In the genomic region with DNA sequence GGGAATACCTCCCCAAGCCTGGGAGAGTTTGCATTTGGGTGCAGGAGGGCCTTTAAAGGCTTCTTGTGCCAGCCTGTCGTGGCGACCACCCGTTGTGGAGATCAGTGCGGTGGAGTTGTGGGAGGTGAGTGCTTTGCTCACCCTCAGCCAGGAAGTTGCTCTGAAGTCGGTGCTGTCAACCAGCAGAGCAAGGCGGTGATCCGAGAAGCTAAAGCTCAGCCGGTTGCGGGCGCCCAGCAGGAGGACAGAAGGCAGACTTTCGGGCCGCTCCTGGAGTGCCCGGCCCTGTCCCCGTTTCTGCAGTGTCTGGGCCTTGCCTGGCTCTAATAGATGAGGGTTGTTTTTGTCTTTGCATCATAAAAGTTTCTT, we compare ENCODE assay signal across 8 cellular contexts. TPM values are rescaled to one million over a fixed set of nuclear protein-coding genes. Genes with fewer than 3 reads are reported as not detected.
DNase-seq lines count a peak whose midpoint lies in the region; ATAC-seq, FAIRE-seq and TF ChIP-seq lines count a peak whose summit lies in the region.

No MANE protein-coding gene starts in this region.

- DNase-seq in LNCaP clone FGC (ENCODE audit: low read depth) (no peak), K562 (ENCODE audit: extremely low read depth in 1 of 4, low spot score in 3 of 4) (no peak), memory B cell (ENCODE audit: low spot score in 2 of 2) (no peak), NCI-H1694 treated with DMSO at 0.1 percent for 48 hours (lab: John Stamatoyannopoulos, UW) (no peak), foreskin keratinocyte (no peak), ureter (ENCODE audit: low spot score) (no peak), NCI-H226 (no peak)

- H3K4me2 ChIP-seq in K562 (ENCODE audit: insufficient read depth, low read length), result peak overlapping the region; percentile 87

- peak overlapping the region; percentile 94 for H3K4me3 Mint-ChIP-seq in memory B cell

- H3K36me3 ChIP-seq in K562 (ENCODE audit: control insufficient read depth, insufficient read depth, low read length), result peaks cover 53% of the 10 kb centered on the region

- peak; percentile 48 for FAIRE-seq in K562 (lab: Jason Lieb, UNC)

- no peak for TF ChIP-seq EP300 in K562 (IDR thresholded peaks at IDR 0.05; ENCODE audit: low read length)

- H3K9me3 ChIP-seq in K562 (replicated peaks; ENCODE audit: control insufficient read depth, insufficient read depth, low read depth, low read length), result no peaks in the 10 kb centered on the region

- H3K4me1 ChIP-seq in K562 (replicated peaks in 1 of 2; ENCODE audit: control insufficient read depth in 2 of 2, insufficient read depth in 2 of 2, low read length in 2 of 2) (peaks cover 12 to 65% of the 10 kb centered on the region in 2 experiments), foreskin keratinocyte (peaks cover 6% of the 10 kb centered on the region)

- peak overlapping the region; percentile 91 for H3K27ac Mint-ChIP-seq in memory B cell

- H3K27me3 Mint-ChIP-seq in memory B cell, result no peaks in the 10 kb centered on the region

- TF ChIP-seq POLR2A in K562 (conservative IDR thresholded peaks at IDR 0.05), result no peak

- no TSS peak for BruUV-seq in K562 (replicated peaks; lab: Mats Ljungman, UMichigan)

- POLR2A ChIA-PET in K562 (lab: Yijun Ruan, JAX), result interaction anchor here (0.7 to 1.0 kb wide), 2 partner anchors 36 to 772 kb away, joined by 3 to 4 read pairs; no protein-coding TSS in a partner anchor

- H3K27me3 ChIP-seq in K562 (ENCODE audit: control insufficient read depth in 2 of 2, insufficient read depth in 2 of 2, low read length in 2 of 2), result no peaks in the 10 kb centered on the region
- no peaks in the 10 kb centered on the region for H3K27me3 ChIP-seq in foreskin keratinocyte

- H3K9ac ChIP-seq in K562 (ENCODE audit: insufficient read depth in 1 of 2, low read depth in 2 of 2, low read length in 2 of 2), result peak overlapping the region; percentile 79 to 99

- peak; percentile 13; the same call in 1 of the 3 replicates for ATAC-seq in K562
- ATAC-seq in memory B cell (ENCODE audit: low read depth), result no peak
- no peak for ATAC-seq in foreskin keratinocyte

- WGBS in K562 (ENCODE audit: insufficient coverage, low coverage, missing lambda C conversion rate), result 7% methylated on average over 14 of the region's 14 CpGs

- peaks cover 64% of the 10 kb centered on the region for H3K79me2 ChIP-seq in K562 (ENCODE audit: control insufficient read depth, insufficient read depth, low read length)

- peak overlapping the region; percentile 93 for H3K27ac ChIP-seq in C4-2B
- peak overlapping the region; percentile 24; the same call in 2 of the 3 replicates for H3K27ac ChIP-seq in K562 (ENCODE audit: extremely low read depth, low read depth, low read length)
- H3K27ac ChIP-seq in foreskin keratinocyte, result no peak overlapping the region

- peaks cover 19% of the 10 kb centered on the region for H3K9me1 ChIP-seq in K562 (ENCODE audit: control insufficient read depth, insufficient read depth, low read length)

- H4K20me1 ChIP-seq in K562 (replicated peaks; ENCODE audit: control insufficient read depth, insufficient read depth, low read length), result peaks cover 50% of the 10 kb centered on the region

- TF ChIP-seq RAD21 in K562 (CRISPR knock-in tag; conservative IDR thresholded peaks at IDR 0.05 in 1 of 2, IDR thresholded peaks at IDR 0.05 in 1 of 2), result no peak

- H3K4me3 ChIP-seq in LNCaP clone FGC (ENCODE audit: low read depth, low read length) (peak overlapping the region; percentile 97), K562 (peak overlapping the region; percentile 91)

- no peak for TF ChIP-seq CTCF in C4-2B (conservative IDR thresholded peaks at IDR 0.05)
- no peak for TF ChIP-seq CTCF in LNCaP clone FGC (IDR thresholded peaks at IDR 0.05; ENCODE audit: control insufficient read depth, extremely low read depth, insufficient read depth)
- TF ChIP-seq CTCF in K562 (IDR thresholded peaks at IDR 0.05 in 2 of 3, conservative IDR thresholded peaks at IDR 0.05 in 1 of 3; ENCODE audit: insufficient read depth in 2 of 3, low read depth in 1 of 3, low read length in 3 of 3), result no peak
- TF ChIP-seq CTCF in foreskin keratinocyte (conservative IDR thresholded peaks at IDR 0.05), result no peak

- in situ Hi-C loops in K562 (cut with MboI), result no loop called here

- H3K9me3 Mint-ChIP-seq in memory B cell, result no peaks in the 10 kb centered on the region

- H3K36me3 Mint-ChIP-seq in memory B cell, result peaks cover 6% of the 10 kb centered on the region

- no peak overlapping the region for H2AFZ ChIP-seq in K562 (ENCODE audit: low read depth, low read length)

- intact Hi-C loops in K562 (cut with micrococcal nuclease), result no loop called here

- CTCF ChIA-PET in K562 (lab: Yijun Ruan, JAX; ENCODE audit: low intra/inter-chr PET ratio), result no interaction called here

- peaks cover 35% of the 10 kb centered on the region for H3K4me1 Mint-ChIP-seq in memory B cell

RNA-seq across cellular contexts. Expression of gene UBE2I, which starts 1.4 kb away (rescaled TPM):
- total RNA-seq in K562 (2011; cell fraction: chromatin; rRNA removed; ENCODE audit: low replicate concordance), result 163 and 370 TPM in 2 replicates
- 214 and 227 TPM in 2 replicates for total RNA-seq in K562 (2011; cell fraction: nucleolus; rRNA removed)
- 128 and 149 TPM in 2 replicates for total RNA-seq in K562 (2011; cell fraction: nucleoplasm; rRNA removed)
- total RNA-seq in K562 (2014; rRNA removed) (64.7 and 104 TPM in 2 replicates), K562 (2014; rRNA removed; fragmentation: Illumina TruSeq; extraction: Trizol) (103 and 114 TPM in 2 replicates), K562 (2015; rRNA removed; fragmentation: Illumina TruSeq; extraction: Trizol) (96.9 and 104 TPM in 2 replicates), K562 (2021) (208 and 215 TPM in 2 replicates), foreskin keratinocyte (76.7 and 101 TPM in 2 replicates), ureter (150 TPM)
- polyA plus RNA-seq in K562 (2011; rRNA removed) (132 and 145 TPM in 2 replicates), K562 (2014; fragmentation: Illumina TruSeq; extraction: Trizol) (222 and 254 TPM in 2 replicates), K562 (2014; fragmentation: Nextera tagmentation; extraction: Ambion mirVana) (10 to 100 TPM; 36.6 to 45.1 TPM), K562 (2014; rRNA removed) (171 and 184 TPM in 2 replicates), foreskin keratinocyte (155 and 172 TPM in 2 replicates)
- 67.6 and 119 TPM in 2 replicates for polyA plus RNA-seq in K562 (2011; cell fraction: cytosol; rRNA removed)
- polyA plus RNA-seq in K562 (2011; cell fraction: nucleus; rRNA removed), result 140 and 142 TPM in 2 replicates
- 143 and 153 TPM in 2 replicates for polyA plus RNA-seq in K562 (2012)
- 118 and 130 TPM in 2 replicates for polyA minus RNA-seq in K562 (2011; rRNA and poly(A)+ RNA removed)
- polyA minus RNA-seq in K562 (2011; cell fraction: cytosol; rRNA and poly(A)+ RNA removed), result 69.2 and 93.4 TPM in 2 replicates
- polyA minus RNA-seq in K562 (2011; cell fraction: nucleus; rRNA and poly(A)+ RNA removed), result 62.3 and 72.8 TPM in 2 replicates

RNA-seq across cellular contexts. Expression of gene BAIAP3, which starts 22.6 kb away (rescaled TPM):
- 10.8 and 42.1 TPM in 2 replicates for total RNA-seq in K562 (2011; cell fraction: chromatin; rRNA removed; ENCODE audit: low replicate concordance)
- 29.0 and 32.5 TPM in 2 replicates for total RNA-seq in K562 (2011; cell fraction: nucleolus; rRNA removed)
- total RNA-seq in K562 (2011; cell fraction: nucleoplasm; rRNA removed), result 13.0 and 13.4 TPM in 2 replicates
- total RNA-seq in K562 (2014; rRNA removed) (2.3 and 4.5 TPM in 2 replicates), K562 (2014; rRNA removed; fragmentation: Illumina TruSeq; extraction: Trizol) (0.06 and 0.18 TPM in 2 replicates), K562 (2015; rRNA removed; fragmentation: Illumina TruSeq; extraction: Trizol) (0.33 and 1.2 TPM in 2 replicates), K562 (2021) (3.3 and 3.4 TPM in 2 replicates), foreskin keratinocyte (0.07 and 0.27 TPM in 2 replicates), ureter (3.9 TPM)
- polyA plus RNA-seq in K562 (2011; rRNA removed) (0.81 and 1.8 TPM in 2 replicates), K562 (2014; fragmentation: Illumina TruSeq; extraction: Trizol) (0.34 and 1.1 TPM in 2 replicates), K562 (2014; fragmentation: Nextera tagmentation; extraction: Ambion mirVana) (under 1 TPM in 1 of 2 experiments, not detected in 1; 0.03 TPM), K562 (2014; rRNA removed) (1.5 and 4.5 TPM in 2 replicates), foreskin keratinocyte (0.04 and 0.08 TPM in 2 replicates)
- polyA plus RNA-seq in K562 (2011; cell fraction: cytosol; rRNA removed), result 0.55 and 1.9 TPM in 2 replicates
- polyA plus RNA-seq in K562 (2011; cell fraction: nucleus; rRNA removed), result 15.2 and 24.6 TPM in 2 replicates
- 3.2 and 13.5 TPM in 2 replicates for polyA plus RNA-seq in K562 (2012)
- 0.33 and 1.1 TPM in 2 replicates for polyA minus RNA-seq in K562 (2011; rRNA and poly(A)+ RNA removed)
- polyA minus RNA-seq in K562 (2011; cell fraction: cytosol; rRNA and poly(A)+ RNA removed), result 1.7 and 1.9 TPM in 2 replicates
- polyA minus RNA-seq in K562 (2011; cell fraction: nucleus; rRNA and poly(A)+ RNA removed), result 8.8 and 11.0 TPM in 2 replicates

RNA-seq across cellular contexts. Expression of gene TSR3, which starts 40.9 kb away (rescaled TPM):
- 2.8 and 6.4 TPM in 2 replicates for total RNA-seq in K562 (2011; cell fraction: chromatin; rRNA removed; ENCODE audit: low replicate concordance)
- total RNA-seq in K562 (2011; cell fraction: nucleolus; rRNA removed), result 8.8 and 12.3 TPM in 2 replicates
- 3.4 and 7.0 TPM in 2 replicates for total RNA-seq in K562 (2011; cell fraction: nucleoplasm; rRNA removed)
- total RNA-seq in K562 (2014; rRNA removed) (74.8 and 100.0 TPM in 2 replicates), K562 (2014; rRNA removed; fragmentation: Illumina TruSeq; extraction: Trizol) (6.7 TPM in 2 replicates), K562 (2015; rRNA removed; fragmentation: Illumina TruSeq; extraction: Trizol) (29.6 and 31.9 TPM in 2 replicates), K562 (2021) (50.5 and 53.7 TPM in 2 replicates), foreskin keratinocyte (73.7 and 80.1 TPM in 2 replicates), ureter (38.2 TPM)
- polyA plus RNA-seq in K562 (2011; rRNA removed) (15.8 and 16.5 TPM in 2 replicates), K562 (2014; fragmentation: Illumina TruSeq; extraction: Trizol) (10.3 and 22.1 TPM in 2 replicates), K562 (2014; fragmentation: Nextera tagmentation; extraction: Ambion mirVana) (1 to 10 TPM; 1.5 to 2.4 TPM), K562 (2014; rRNA removed) (53.3 and 75.7 TPM in 2 replicates), foreskin keratinocyte (117 and 119 TPM in 2 replicates)
- polyA plus RNA-seq in K562 (2011; cell fraction: cytosol; rRNA removed), result 21.3 and 65.5 TPM in 2 replicates
- 12.1 and 18.1 TPM in 2 replicates for polyA plus RNA-seq in K562 (2011; cell fraction: nucleus; rRNA removed)
- polyA plus RNA-seq in K562 (2012), result 34.9 and 46.9 TPM in 2 replicates
- 2.6 and 4.5 TPM in 2 replicates for polyA minus RNA-seq in K562 (2011; rRNA and poly(A)+ RNA removed)
- 17.2 and 24.6 TPM in 2 replicates for polyA minus RNA-seq in K562 (2011; cell fraction: cytosol; rRNA and poly(A)+ RNA removed)
- polyA minus RNA-seq in K562 (2011; cell fraction: nucleus; rRNA and poly(A)+ RNA removed), result 7.1 and 7.8 TPM in 2 replicates

RNA-seq across cellular contexts. Expression of gene GNPTG, which starts 40.9 kb away (rescaled TPM):
- 42.1 and 68.9 TPM in 2 replicates for total RNA-seq in K562 (2011; cell fraction: chromatin; rRNA removed; ENCODE audit: low replicate concordance)
- total RNA-seq in K562 (2011; cell fraction: nucleolus; rRNA removed), result 52.6 and 53.5 TPM in 2 replicates
- total RNA-seq in K562 (2011; cell fraction: nucleoplasm; rRNA removed), result 51.0 and 57.1 TPM in 2 replicates
- 22.3 and 24.0 TPM in 2 replicates for total RNA-seq in K562 (2014; rRNA removed)
- 4.7 and 6.1 TPM in 2 replicates for total RNA-seq in K562 (2014; rRNA removed; fragmentation: Illumina TruSeq; extraction: Trizol)
- total RNA-seq in K562 (2015; rRNA removed; fragmentation: Illumina TruSeq; extraction: Trizol), result 13.6 and 13.9 TPM in 2 replicates
- total RNA-seq in K562 (2021), result 19.9 and 22.2 TPM in 2 replicates
- polyA plus RNA-seq in K562 (2011; rRNA removed), result 18.6 and 20.7 TPM in 2 replicates
- 20.9 and 40.1 TPM in 2 replicates for polyA plus RNA-seq in K562 (2011; cell fraction: cytosol; rRNA removed)
- polyA plus RNA-seq in K562 (2011; cell fraction: nucleus; rRNA removed), result 55.5 and 97.5 TPM in 2 replicates
- 18.3 and 26.9 TPM in 2 replicates for polyA plus RNA-seq in K562 (2012)
- 9.0 and 13.6 TPM in 2 replicates for polyA plus RNA-seq in K562 (2014; fragmentation: Illumina TruSeq; extraction: Trizol)
- 1 to 10 TPM in 1 of 2 experiments, under 1 TPM in 1; 0.69 to 1.0 TPM for polyA plus RNA-seq in K562 (2014; fragmentation: Nextera tagmentation; extraction: Ambion mirVana)
- polyA plus RNA-seq in K562 (2014; rRNA removed), result 31.5 and 33.3 TPM in 2 replicates
- polyA minus RNA-seq in K562 (2011; rRNA and poly(A)+ RNA removed), result 1.6 and 5.7 TPM in 2 replicates
- 7.7 and 10.3 TPM in 2 replicates for polyA minus RNA-seq in K562 (2011; cell fraction: cytosol; rRNA and poly(A)+ RNA removed)
- 11.7 and 13.1 TPM in 2 replicates for polyA minus RNA-seq in K562 (2011; cell fraction: nucleus; rRNA and poly(A)+ RNA removed)
- 18.8 and 21.6 TPM in 2 replicates for total RNA-seq in foreskin keratinocyte
- polyA plus RNA-seq in foreskin keratinocyte, result 34.1 and 40.3 TPM in 2 replicates
- 67.6 TPM for total RNA-seq in ureter

RNA-seq across cellular contexts. Expression of gene TPSD1, which starts 54.9 kb away (rescaled TPM):
- not detected in 2 replicates for total RNA-seq in K562 (2011; cell fraction: chromatin; rRNA removed; ENCODE audit: low replicate concordance)
- total RNA-seq in K562 (2011; cell fraction: nucleolus; rRNA removed), result not detected in 2 replicates
- total RNA-seq in K562 (2011; cell fraction: nucleoplasm; rRNA removed), result not detected in 2 replicates
- total RNA-seq in K562 (2014; rRNA removed) (not detected in 2 replicates), K562 (2014; rRNA removed; fragmentation: Illumina TruSeq; extraction: Trizol) (not detected in 2 replicates), K562 (2015; rRNA removed; fragmentation: Illumina TruSeq; extraction: Trizol) (not detected in 2 replicates), K562 (2021) (not detected in 2 replicates), foreskin keratinocyte (not detected in 2 replicates), ureter (5.0 TPM)
- polyA plus RNA-seq in K562 (2011; rRNA removed) (not detected in 2 replicates), K562 (2014; fragmentation: Illumina TruSeq; extraction: Trizol) (not detected in 2 replicates), K562 (2014; fragmentation: Nextera tagmentation; extraction: Ambion mirVana) (not detected), K562 (2014; rRNA removed) (not detected in 2 replicates), foreskin keratinocyte (not detected in 2 replicates)
- not detected in 2 replicates for polyA plus RNA-seq in K562 (2011; cell fraction: cytosol; rRNA removed)
- not detected in 2 replicates for polyA plus RNA-seq in K562 (2011; cell fraction: nucleus; rRNA removed)
- 0.07 TPM in 1 of 2 replicates, not detected in the other for polyA plus RNA-seq in K562 (2012)
- not detected in 2 replicates for polyA minus RNA-seq in K562 (2011; rRNA and poly(A)+ RNA removed)
- polyA minus RNA-seq in K562 (2011; cell fraction: cytosol; rRNA and poly(A)+ RNA removed), result not detected in 2 replicates
- not detected in 2 replicates for polyA minus RNA-seq in K562 (2011; cell fraction: nucleus; rRNA and poly(A)+ RNA removed)
